Comparison of ENCODE assay signal across 8 cellular contexts in the genomic region with DNA sequence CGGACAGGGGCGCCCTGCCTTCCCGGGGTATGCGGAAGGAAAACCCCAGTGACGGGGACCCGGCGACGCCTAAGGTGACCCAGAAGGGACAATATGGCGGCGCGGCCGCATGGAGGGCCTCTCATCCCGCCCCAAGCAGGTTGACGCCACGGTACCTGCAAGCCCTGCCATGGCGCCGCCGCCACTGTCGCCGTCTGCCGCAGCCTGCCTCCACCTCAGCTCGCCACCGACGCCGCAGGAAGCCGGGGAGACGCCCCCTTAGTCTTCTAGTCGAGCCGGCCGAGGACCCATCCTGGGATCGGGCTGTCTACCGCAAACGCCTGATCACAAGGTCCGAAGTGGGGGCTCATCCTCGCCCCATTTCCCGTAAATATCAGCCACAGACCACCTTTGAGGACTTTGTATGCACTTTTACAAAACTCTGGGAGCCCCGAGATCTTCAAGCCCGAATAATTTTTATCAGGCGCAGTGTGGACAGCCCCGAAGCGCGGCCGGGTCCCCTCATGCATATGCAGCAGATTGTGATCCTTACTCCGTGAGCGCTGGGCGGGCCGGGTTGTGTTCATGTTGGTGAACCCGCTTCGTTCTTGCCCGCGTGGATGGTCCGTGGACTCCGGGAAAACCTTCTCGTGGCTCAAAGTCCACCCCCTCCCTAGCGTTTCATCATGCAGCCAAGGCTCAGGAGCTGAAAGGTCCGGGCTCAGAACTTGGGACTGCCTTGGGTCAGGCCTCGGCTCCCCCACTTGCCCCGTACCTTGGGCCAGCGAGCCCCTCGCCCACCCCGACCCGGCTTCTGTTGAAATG. TPM values are rescaled to one million over a fixed set of nuclear protein-coding genes. Genes with fewer than 3 reads are reported as not detected.
A peak's percentile ranks its signal among the peaks of the same experiment; 100 is the strongest.
DNase-seq lines count a peak whose midpoint lies in the region; ATAC-seq and TF ChIP-seq lines count a peak whose summit lies in the region.

A gene with protein sequence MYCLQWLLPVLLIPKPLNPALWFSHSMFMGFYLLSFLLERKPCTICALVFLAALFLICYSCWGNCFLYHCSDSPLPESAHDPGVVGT (minus strand): TSS at position 239 of the 804 bp plus-strand sequence. CDS start 8,702 bp downstream, outside the sequence.

- peak within 1 kb of the TSS; percentile 100 for H3K27ac Mint-ChIP-seq in activated T-cell treated with anti-CD3 and anti-CD28 coated beads, Interleukin-2, amount 50 U/mL, for 72 hours

- DNase-seq in DMS114 treated with DMSO at 0.1 percent for 48 hours (lab: John Stamatoyannopoulos, UW; ENCODE audit: unreplicated experiment) (peak; percentile 70), Karpas-422 (peak; percentile 96), Peyer's patch (peak; percentile 92 to 97 (median 95)), esophagus muscularis mucosa (ENCODE audit: extremely low spot score) (peak; percentile 97), myocyte (ENCODE audit: low read depth) (peak; percentile 90)
- peak; percentile 91 to 96 for DNase-seq in activated T-cell treated with anti-CD3 and anti-CD28 coated beads, Interleukin-2, amount 50 U/mL, for 72 hours
- DNase-seq in stimulated activated CD8-positive, alpha-beta memory T cell treated with anti-CD3 and anti-CD28 coated beads, Interleukin-7, amount 100 ng/mL, for 4 hours (ENCODE audit: low read depth in 2 of 2): peak; percentile 83 to 86

- H3K4me2 ChIP-seq in Karpas-422 (ENCODE audit: low read depth, low read length, poor library complexity, severe bottlenecking): peak within 1 kb of the TSS; percentile 90

- TF ChIP-seq POLR2A in Peyer's patch (IDR thresholded peaks at IDR 0.05) (peak; percentile 95), esophagus muscularis mucosa (IDR thresholded peaks at IDR 0.05; ENCODE audit: low read depth) (peak; percentile 92)

- WGBS in esophagus muscularis mucosa: 0% methylated on average over 19 of the region's 62 CpGs

- ATAC-seq in GM21723 (IDR thresholded peaks at IDR 0.05; ENCODE audit: unreplicated experiment): peak; percentile 79
- ATAC-seq in activated T-cell treated with anti-CD3 and anti-CD28 coated beads, Interleukin-2, amount 50 U/mL, for 72 hours (replicated peaks in 1 of 2): peak; percentile 92 to 93

- peak within 1 kb of the TSS; percentile 87; the same call in 1 of the 2 replicates for H2AFZ ChIP-seq in Karpas-422 (ENCODE audit: low read length)

- H3K4me3 ChIP-seq in Karpas-422 (ENCODE audit: low read length): peak within 1 kb of the TSS; percentile 84
- peak within 1 kb of the TSS; percentile 75 to 99 (median 94) for H3K4me3 ChIP-seq in Peyer's patch
- peak within 1 kb of the TSS; percentile 85 to 100 (median 94) for H3K4me3 ChIP-seq in esophagus muscularis mucosa

- H4K20me1 ChIP-seq in Karpas-422 (ENCODE audit: insufficient read depth, low read depth, low read length): peaks cover 32% of the 10 kb centered on the region

- H3K9me3 ChIP-seq in Karpas-422 (ENCODE audit: low read length) (no peaks in the 10 kb centered on the region), Peyer's patch (no peaks in the 10 kb centered on the region), esophagus muscularis mucosa (no peaks in the 10 kb centered on the region)

- H3K4me1 Mint-ChIP-seq in activated T-cell treated with anti-CD3 and anti-CD28 coated beads, Interleukin-2, amount 50 U/mL, for 72 hours (ENCODE audit: low read depth): peaks cover 48% of the 10 kb centered on the region

- H3K9me2 ChIP-seq in Karpas-422 (replicated peaks; ENCODE audit: insufficient read depth, low read length): no peaks in the 10 kb centered on the region

- peaks cover 1 to 2% of the 10 kb centered on the region in 2 donors for H3K36me3 Mint-ChIP-seq in activated T-cell treated with anti-CD3 and anti-CD28 coated beads, Interleukin-2, amount 50 U/mL, for 72 hours (ENCODE audit: insufficient read depth in 2 of 2)

- H3K27me3 ChIP-seq in Karpas-422 (ENCODE audit: low read length) (no peaks in the 10 kb centered on the region), Peyer's patch (no peaks in the 10 kb centered on the region), esophagus muscularis mucosa (no peaks in the 10 kb centered on the region)

- intact Hi-C loops in esophagus muscularis mucosa (cut with DNase I): loop anchor here (2.0 kb wide), 1 partner anchor 143 kb away; no protein-coding TSS in a partner anchor

- H3K4me3 Mint-ChIP-seq in activated T-cell treated with anti-CD3 and anti-CD28 coated beads, Interleukin-2, amount 50 U/mL, for 72 hours: peak within 1 kb of the TSS; percentile 88 to 90

- peaks cover 36% of the 10 kb centered on the region for H3K4me1 ChIP-seq in Karpas-422 (ENCODE audit: low read length)
- peaks cover 0 to 40% (median 11%) of the 10 kb centered on the region in 4 donors for H3K4me1 ChIP-seq in Peyer's patch
- H3K4me1 ChIP-seq in esophagus muscularis mucosa: peaks cover 41 to 54% (median 44%) of the 10 kb centered on the region in 4 donors

- H3K9me3 Mint-ChIP-seq in activated T-cell treated with anti-CD3 and anti-CD28 coated beads, Interleukin-2, amount 50 U/mL, for 72 hours: no peaks in the 10 kb centered on the region

- TF ChIP-seq EP300 in esophagus muscularis mucosa (IDR thresholded peaks at IDR 0.05): no peak

- H3K36me3 ChIP-seq in Karpas-422 (ENCODE audit: insufficient read depth, low read length) (no peaks in the 10 kb centered on the region), Peyer's patch (no peaks in the 10 kb centered on the region), esophagus muscularis mucosa (peaks cover 0 to under 1% (median 0%) of the 10 kb centered on the region in 4 donors)

- H3K27ac ChIP-seq in Karpas-422 (ENCODE audit: low read length): peak within 1 kb of the TSS; percentile 89
- peak within 1 kb of the TSS; percentile 91 to 98 (median 96) for H3K27ac ChIP-seq in Peyer's patch
- peak within 1 kb of the TSS; percentile 93 to 97 (median 94) for H3K27ac ChIP-seq in esophagus muscularis mucosa (replicated peaks in 1 of 4)

- H3K9ac ChIP-seq in Karpas-422 (ENCODE audit: low read length): peak within 1 kb of the TSS; percentile 76

- H3K79me2 ChIP-seq in Karpas-422 (ENCODE audit: low read length): peaks cover 49% of the 10 kb centered on the region

- no peaks in the 10 kb centered on the region for H3K27me3 Mint-ChIP-seq in activated T-cell treated with anti-CD3 and anti-CD28 coated beads, Interleukin-2, amount 50 U/mL, for 72 hours (ENCODE audit: low read depth)

- TF ChIP-seq CTCF in Peyer's patch (IDR thresholded peaks at IDR 0.05): no peak
- TF ChIP-seq CTCF in esophagus muscularis mucosa (IDR thresholded peaks at IDR 0.05): no peak

RNA-seq across cellular contexts. Expression of the gene that starts here (rescaled TPM):
- total RNA-seq in Karpas-422 (2014; rRNA removed; shearing (Covaris generic); ENCODE audit: low replicate concordance): 119 TPM in 2 replicates
- total RNA-seq in Peyer's patch: 100 to 1,000 TPM in 3 of 4 donors, 10 to 100 TPM in 1; 44.6 to 129 (median 118) TPM
- 10 to 100 TPM; 35.5 to 39.2 TPM for total RNA-seq in activated T-cell treated with anti-CD3 and anti-CD28 coated beads, Interleukin-2, amount 50 U/mL, for 72 hours
- total RNA-seq in esophagus muscularis mucosa: 10 to 100 TPM; 41.9 to 59.6 (median 50.9) TPM
- total RNA-seq in myocyte: 668 and 741 TPM in 2 replicates
- polyA plus RNA-seq in myocyte (2012): 165 TPM

Comparison
In these comparisons a context has a peak if more than half of its experiments do, and no peak if none do; other contexts are left out.
1. Peak in every context shown above with its lines: DNase-seq, ATAC-seq, H3K4me3 ChIP-seq and H3K27ac ChIP-seq.